In the genomic region with DNA sequence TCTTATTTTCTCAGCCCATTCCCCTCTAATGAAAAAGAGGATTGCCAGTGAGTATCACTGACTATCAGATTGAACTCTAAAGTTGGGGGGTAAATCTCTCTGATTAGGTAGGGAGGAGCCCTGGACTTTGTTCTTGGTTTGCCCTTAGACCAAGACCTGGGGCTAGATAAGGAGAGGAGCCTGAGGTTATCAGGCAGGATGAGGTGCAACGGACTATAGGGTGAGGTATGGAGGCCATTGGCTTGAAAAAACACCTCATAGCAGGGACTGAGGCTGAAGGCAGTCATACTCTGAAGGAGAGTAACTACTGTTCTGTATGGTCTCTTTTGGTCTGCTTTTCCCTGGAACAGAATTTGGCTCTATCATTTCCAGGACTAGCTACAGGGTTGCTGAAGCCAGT, we compare ENCODE assay signal across 19 cellular contexts. TPM values are rescaled to one million over a fixed set of nuclear protein-coding genes. Genes with fewer than 3 reads are reported as not detected.
A peak's percentile ranks its signal among the peaks of the same experiment; 100 is the strongest.
DNase-seq lines count a peak whose midpoint lies in the region; TF ChIP-seq lines count a peak whose summit lies in the region.
"Had no signal": no experiment of that assay in that cellular context is flagged by ENCODE, and none has a peak within 500 bp of the region (broad histone marks: within the 10 kb centered on the region; RNA-seq: fewer than 3 reads in every experiment).

No MANE protein-coding gene starts in this region.

- H3K4me3 Mint-ChIP-seq in osteocyte (ENCODE audit: unreplicated experiment) (no peak overlapping the region), Calu3 (ENCODE audit: low read depth, unreplicated experiment) (no peak overlapping the region)

- H3K9me2 ChIP-seq in DOHH2 (replicated peaks; ENCODE audit: control insufficient read depth, low read length) (no peaks in the 10 kb centered on the region), OCI-LY1 (ENCODE audit: low read depth, low read length) (no peaks in the 10 kb centered on the region)

- H3K9me3 Mint-ChIP-seq in osteocyte (ENCODE audit: unreplicated experiment) (no peaks in the 10 kb centered on the region), Calu3 (ENCODE audit: low read depth, unreplicated experiment) (no peaks in the 10 kb centered on the region)

- H3K27me3 Mint-ChIP-seq in osteocyte (ENCODE audit: unreplicated experiment), result no peaks in the 10 kb centered on the region
- H3K27me3 Mint-ChIP-seq in Calu3 (ENCODE audit: unreplicated experiment), result peaks cover 16% of the 10 kb centered on the region

- peaks cover 43% of the 10 kb centered on the region for H3K4me1 ChIP-seq in DOHH2 (ENCODE audit: control insufficient read depth, low read length)
- H3K4me1 ChIP-seq in OCI-LY1 (ENCODE audit: insufficient read depth, low read length, severe bottlenecking), result peaks cover 45% of the 10 kb centered on the region
- H3K4me1 ChIP-seq: BE2C, parathyroid adenoma had no signal

- CTCF ChIA-PET in Calu3 (lab: Charles Lee), result no interaction called here

- no peaks in the 10 kb centered on the region for H3K27me3 ChIP-seq in DOHH2 (ENCODE audit: control insufficient read depth, low read length)
- no peaks in the 10 kb centered on the region for H3K27me3 ChIP-seq in OCI-LY1 (ENCODE audit: insufficient read depth, low read length)
- H3K27me3 ChIP-seq: adrenal gland, BE2C, MG63, SJCRH30 had no signal

- peak overlapping the region; percentile 99; the same call in 1 of the 2 replicates for H3K4me2 ChIP-seq in DOHH2 (ENCODE audit: low read length)
- H3K4me2 ChIP-seq in OCI-LY1 (ENCODE audit: low read length), result peak overlapping the region; percentile 81; the same call in 1 of the 2 replicates

- H3K4me3 ChIP-seq in DOHH2 (ENCODE audit: low read length), result no peak overlapping the region
- no peak overlapping the region for H3K4me3 ChIP-seq in OCI-LY1 (ENCODE audit: low read depth, low read length, poor library complexity, severe bottlenecking)
- H3K4me3 ChIP-seq in coronary artery, result peak overlapping the region; percentile 97
- H3K4me3 ChIP-seq: adrenal gland, SJCRH30 had no signal

- H3F3A ChIP-seq in DOHH2 (ENCODE audit: control insufficient read depth, insufficient read depth), result 0 out of 2 replicates have a peak, but pooled peaks cover 3% of the 10 kb centered on the region
- no peaks in the 10 kb centered on the region for H3F3A ChIP-seq in OCI-LY1 (ENCODE audit: insufficient read depth, low read length)

- peaks cover 58% of the 10 kb centered on the region for H3K79me2 ChIP-seq in DOHH2 (ENCODE audit: control insufficient read depth, low read length)
- peaks cover 15% of the 10 kb centered on the region; the same call in 1 of the 2 replicates for H3K79me2 ChIP-seq in OCI-LY1 (ENCODE audit: insufficient read depth, low read length)

- intact Hi-C loops in Calu3 (cut with micrococcal nuclease; ENCODE audit: unreplicated experiment), result no loop called here
- intact Hi-C loops in head of caudate nucleus (cut with DNase I), result no loop called here

- H3K4me1 Mint-ChIP-seq in osteocyte (ENCODE audit: unreplicated experiment) (peaks cover 69% of the 10 kb centered on the region), Calu3 (ENCODE audit: low read depth, unreplicated experiment) (peaks cover 12% of the 10 kb centered on the region)

- DNase-seq in coronary artery (ENCODE audit: low spot score) (no peak), osteocyte (ENCODE audit: extremely low spot score, unreplicated experiment) (no peak), nucleus accumbens (lab: John Stamatoyannopoulos, UW) (no peak), Calu3 (no peak), head of caudate nucleus (no peak), SW 1271 (lab: John Stamatoyannopoulos, UW) (no peak)
- DNase-seq: adrenal gland; BE2C; central memory CD4-positive, alpha-beta T cell; GDM1; MG63; NCI-H1436 treated with DMSO at 0.1 percent for 48 hours; NCI-H748 treated with DMSO at 0.1 percent for 48 hours; SJCRH30; stimulated activated CD4-positive, alpha-beta T cell treated with anti-CD3 and anti-CD28 coated beads, Interleukin-4, amount 100 ng/mL, for 1 hour; T-helper 9 cell had no signal

- peaks cover 7% of the 10 kb centered on the region for H4K20me1 ChIP-seq in DOHH2 (ENCODE audit: control insufficient read depth, insufficient read depth, low read depth, low read length)
- H4K20me1 ChIP-seq in OCI-LY1 (ENCODE audit: insufficient read depth, low read length), result no peaks in the 10 kb centered on the region

- H3K27ac ChIP-seq in DOHH2 (ENCODE audit: low read depth, low read length), result no peak overlapping the region
- no peak overlapping the region for H3K27ac ChIP-seq in OCI-LY1 (ENCODE audit: low read depth, low read length, poor library complexity, severe bottlenecking)
- H3K27ac ChIP-seq in coronary artery, result no peak overlapping the region
- H3K27ac ChIP-seq: adrenal gland, parathyroid adenoma, SJCRH30 had no signal

- peak overlapping the region; percentile 70 for H3K27ac Mint-ChIP-seq in osteocyte (ENCODE audit: unreplicated experiment)
- no peak overlapping the region for H3K27ac Mint-ChIP-seq in Calu3 (ENCODE audit: unreplicated experiment)

- no TSS peak for BruUV-seq in Calu3 (replicated peaks; lab: Mats Ljungman, UMichigan)

- H3K36me3 Mint-ChIP-seq in osteocyte (ENCODE audit: unreplicated experiment), result peaks cover 2% of the 10 kb centered on the region
- peaks cover 12% of the 10 kb centered on the region for H3K36me3 Mint-ChIP-seq in Calu3 (ENCODE audit: insufficient read depth, unreplicated experiment)

- no peak overlapping the region for H2AFZ ChIP-seq in OCI-LY1 (ENCODE audit: low read length)
- H2AFZ ChIP-seq: parathyroid adenoma had no signal

- no peak overlapping the region for H3K9ac ChIP-seq in OCI-LY1 (ENCODE audit: low read length)
- H3K9ac ChIP-seq: parathyroid adenoma had no signal

- H3K36me3 ChIP-seq in DOHH2 (ENCODE audit: control insufficient read depth, low read length) (peaks cover 2% of the 10 kb centered on the region; the same call in 1 of the 2 replicates), OCI-LY1 (ENCODE audit: insufficient read depth, low read length) (peaks cover under 1% of the 10 kb centered on the region; the same call in 1 of the 2 replicates)
- H3K36me3 ChIP-seq: adrenal gland had no signal

- TF ChIP-seq CTCF in DOHH2 (IDR thresholded peaks at IDR 0.05; ENCODE audit: low read depth, low read length, poor library complexity, severe bottlenecking), result no peak
- no peak for TF ChIP-seq CTCF in OCI-LY1 (IDR thresholded peaks at IDR 0.05; ENCODE audit: low read length)
- no peak for TF ChIP-seq CTCF in coronary artery (IDR thresholded peaks at IDR 0.05)
- TF ChIP-seq CTCF in osteocyte (IDR thresholded peaks at IDR 0.05), result no peak
- no peak for TF ChIP-seq CTCF in Calu3 (IDR thresholded peaks at IDR 0.05; ENCODE audit: unreplicated experiment)

- no peaks in the 10 kb centered on the region for H3K9me3 ChIP-seq in DOHH2 (ENCODE audit: control insufficient read depth, insufficient read depth, low read length)
- no peaks in the 10 kb centered on the region for H3K9me3 ChIP-seq in OCI-LY1 (ENCODE audit: low read length)
- H3K9me3 ChIP-seq: adrenal gland, BE2C, MG63, SJCRH30 had no signal

RNA-seq across cellular contexts. Expression of a gene that starts 2.5 kb away (rescaled TPM):
- total RNA-seq in osteocyte, result 33.8 and 38.9 TPM in 2 replicates
- total RNA-seq in Calu3 (2022), result 8.6 and 9.3 TPM in 2 replicates
